Comparison of ENCODE assay signal across 9 cellular contexts in the genomic region with DNA sequence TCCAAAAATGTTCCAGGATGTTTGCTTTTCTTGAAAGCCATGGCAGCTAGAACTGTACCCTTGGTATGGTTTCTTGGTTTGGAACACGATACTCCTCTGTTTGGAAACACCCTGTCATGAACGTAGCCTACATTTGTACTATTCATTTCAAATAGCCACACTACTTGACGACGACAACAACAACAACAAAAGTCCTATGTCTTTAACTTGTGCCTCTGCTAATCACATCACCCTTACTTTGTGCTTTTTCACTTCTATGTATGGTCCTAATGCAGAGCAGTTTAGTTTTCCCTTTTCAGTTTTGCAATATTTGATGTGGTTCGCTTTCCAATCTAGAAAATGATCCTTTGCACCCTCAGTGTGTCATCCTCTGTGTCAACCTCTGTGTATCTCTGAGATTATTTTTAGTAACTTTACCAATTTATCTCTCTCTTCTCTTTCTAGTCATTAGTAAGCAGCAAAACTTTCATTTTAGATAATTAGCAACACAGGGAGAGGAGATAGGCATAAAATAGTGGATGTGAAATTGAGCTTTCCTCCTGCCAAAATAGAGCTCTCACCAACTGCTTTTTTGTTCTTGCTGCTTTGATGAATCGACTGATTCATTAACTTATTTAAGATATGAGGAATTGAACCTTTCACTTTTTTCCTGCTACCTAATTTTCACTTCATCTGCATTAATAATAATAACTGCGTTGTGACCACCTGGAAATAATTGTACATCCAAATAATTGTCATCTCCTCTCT. TPM values are rescaled to one million over a fixed set of nuclear protein-coding genes. Genes with fewer than 3 reads are reported as not detected.
DNase-seq lines count a peak whose midpoint lies in the region; ATAC-seq, FAIRE-seq and TF ChIP-seq lines count a peak whose summit lies in the region.
"Had no signal": no experiment of that assay in that cellular context is flagged by ENCODE, and none has a peak within 500 bp of the region (broad histone marks: within the 10 kb centered on the region; RNA-seq: fewer than 3 reads in every experiment).

No MANE protein-coding gene starts in this region.

- H4K20me1 ChIP-seq in keratinocyte (ENCODE audit: control insufficient read depth, extremely low read depth, insufficient read depth, low read length), result no peaks in the 10 kb centered on the region

- no peaks in the 10 kb centered on the region for H3K79me2 ChIP-seq in keratinocyte (ENCODE audit: control insufficient read depth, insufficient read depth, low read length)

- intact Hi-C loops in testis (cut with DNase I; ENCODE audit: low total_unique reads), result no loop called here
- intact Hi-C loops in Calu3 (cut with micrococcal nuclease; ENCODE audit: unreplicated experiment), result no loop called here

- H3K36me3 ChIP-seq in keratinocyte (ENCODE audit: control insufficient read depth in 2 of 2, extremely low read depth in 1 of 2, insufficient read depth in 2 of 2, low read length in 2 of 2) (no peaks in the 10 kb centered on the region), testis (ENCODE audit: low read depth, missing control alignments) (no peaks in the 10 kb centered on the region)

- no peaks in the 10 kb centered on the region for H3K9me3 ChIP-seq in keratinocyte (ENCODE audit: control insufficient read depth, low read depth, low read length)
- no peaks in the 10 kb centered on the region for H3K9me3 ChIP-seq in testis

- WGBS in testis, 2 donors, result 91 to 92% methylated on average over 7 of the region's 7 CpGs

- no peaks in the 10 kb centered on the region for H3K27me3 Mint-ChIP-seq in Calu3 (ENCODE audit: unreplicated experiment)

- CTCF ChIA-PET in Calu3 (lab: Charles Lee), result no interaction called here

- no peak for TF ChIP-seq POLR2A in testis (IDR thresholded peaks at IDR 0.05)

- peaks cover 9% of the 10 kb centered on the region for H3K9me3 Mint-ChIP-seq in Calu3 (ENCODE audit: low read depth, unreplicated experiment)

- no peaks in the 10 kb centered on the region for H3K9me1 ChIP-seq in keratinocyte (ENCODE audit: control insufficient read depth, extremely low read depth, insufficient read depth, low read length)

- H3K36me3 Mint-ChIP-seq in Calu3 (ENCODE audit: insufficient read depth, unreplicated experiment), result no peaks in the 10 kb centered on the region
- H3K36me3 Mint-ChIP-seq: natural killer cell treated with Interleukin-12 subunit alpha and Interleukin-12 subunit beta and Interleukin-15 and Interleukin-18, amount 100 ng/mL, for 72 hours had no signal

- H3K9ac ChIP-seq in keratinocyte (ENCODE audit: control insufficient read depth, extremely low read depth, insufficient read depth, low read length), result no peak overlapping the region

- TF ChIP-seq CTCF in keratinocyte (optimal IDR thresholded peaks at IDR 0.05 in 1 of 3, IDR thresholded peaks at IDR 0.05 in 1 of 3, conservative IDR thresholded peaks at IDR 0.05 in 1 of 3; ENCODE audit: extremely low read depth in 1 of 3, insufficient read depth in 2 of 3, low read length in 3 of 3), result no peak
- TF ChIP-seq CTCF in testis (IDR thresholded peaks at IDR 0.05), result no peak
- TF ChIP-seq CTCF in Calu3 (IDR thresholded peaks at IDR 0.05; ENCODE audit: unreplicated experiment), result no peak

- no peak overlapping the region for H3K4me2 ChIP-seq in keratinocyte (ENCODE audit: control insufficient read depth, extremely low read depth, insufficient read depth, low read depth, low read length)

- no peak overlapping the region for H3K27ac Mint-ChIP-seq in Calu3 (ENCODE audit: unreplicated experiment)
- H3K27ac Mint-ChIP-seq: natural killer cell treated with Interleukin-12 subunit alpha and Interleukin-12 subunit beta and Interleukin-15 and Interleukin-18, amount 100 ng/mL, for 72 hours had no signal

- DNase-seq in keratinocyte (ENCODE audit: low read depth, low spot score) (no peak), ureter (ENCODE audit: low spot score) (no peak), testis (no peak), Calu3 (no peak)
- DNase-seq: NCI-H146 had no signal

- H3K27me3 ChIP-seq in keratinocyte (ENCODE audit: control insufficient read depth, extremely low read depth, insufficient read depth, low read length) (no peaks in the 10 kb centered on the region), testis (no peaks in the 10 kb centered on the region)

- ATAC-seq in GM18867 (IDR thresholded peaks at IDR 0.05; ENCODE audit: unreplicated experiment) (peak; percentile 77), GM21515 (IDR thresholded peaks at IDR 0.05; ENCODE audit: unreplicated experiment) (peak; percentile 78), HG03159 (IDR thresholded peaks at IDR 0.05; ENCODE audit: unreplicated experiment) (peak; percentile 60)
- ATAC-seq: natural killer cell treated with Interleukin-12 subunit alpha and Interleukin-12 subunit beta and Interleukin-15 and Interleukin-18, amount 100 ng/mL, for 72 hours had no signal

- peak overlapping the region; percentile 88 for H3K27ac ChIP-seq in keratinocyte (ENCODE audit: control insufficient read depth, insufficient read depth, low read length)
- H3K27ac ChIP-seq in testis, result no peak overlapping the region

- peak; percentile 73 for FAIRE-seq in keratinocyte (lab: Jason Lieb, UNC)

- peak overlapping the region; percentile 50 for H2AFZ ChIP-seq in keratinocyte (ENCODE audit: control insufficient read depth, low read length)

- dilution Hi-C loops in keratinocyte (cut with MboI; ENCODE audit: extremely low pct_ligation_motif_present, low sequenced_read_pairs), result no loop called here

- H3K4me3 ChIP-seq in keratinocyte (ENCODE audit: control insufficient read depth in 2 of 3, extremely low read depth in 1 of 3, insufficient read depth in 2 of 3, low read depth in 1 of 3, low read length in 3 of 3), result no peak overlapping the region
- H3K4me3 ChIP-seq in testis, result no peak overlapping the region

- H3K4me1 Mint-ChIP-seq in Calu3 (ENCODE audit: low read depth, unreplicated experiment), result peaks cover 7% of the 10 kb centered on the region

- H3K4me1 ChIP-seq in keratinocyte (ENCODE audit: control insufficient read depth, extremely low read depth, insufficient read depth, low read length), result peaks cover 55% of the 10 kb centered on the region
- H3K4me1 ChIP-seq in testis, result no peaks in the 10 kb centered on the region

- BruUV-seq in Calu3 (replicated peaks; lab: Mats Ljungman, UMichigan), result no TSS peak

- H3K4me3 Mint-ChIP-seq in Calu3 (ENCODE audit: low read depth, unreplicated experiment), result no peak overlapping the region
- H3K4me3 Mint-ChIP-seq: natural killer cell treated with Interleukin-12 subunit alpha and Interleukin-12 subunit beta and Interleukin-15 and Interleukin-18, amount 100 ng/mL, for 72 hours had no signal

RNA-seq across cellular contexts. Expression of a gene that starts 44.1 kb away (rescaled TPM):
- polyA plus RNA-seq in keratinocyte, result 183 to 225 TPM (median 214 TPM) in 3 replicates
- polyA plus RNA-seq in keratinocyte (2011; ENCODE audit: low read depth), result 74.0 TPM
- 147 and 150 TPM in 2 replicates for polyA plus RNA-seq in keratinocyte (2011; cell fraction: cytosol; rRNA removed)
- polyA plus RNA-seq in keratinocyte (2011; cell fraction: nucleus; rRNA removed), result 205 and 240 TPM in 2 replicates
- 79.1 and 146 TPM in 2 replicates for polyA plus RNA-seq in keratinocyte (2012; ENCODE audit: low replicate concordance)
- 366 to 406 TPM (median 369 TPM) in 3 replicates for polyA minus RNA-seq in keratinocyte
- polyA minus RNA-seq in keratinocyte (2011; cell fraction: cytosol; rRNA and poly(A)+ RNA removed), result 257 TPM
- 251 and 386 TPM in 2 replicates for polyA minus RNA-seq in keratinocyte (2011; cell fraction: nucleus; rRNA and poly(A)+ RNA removed)
- 133 TPM for total RNA-seq in ureter
- total RNA-seq in testis, result 10 to 100 TPM in 1 of 2 donors, 1 to 10 TPM in 1; 6.0 to 10.5 TPM
- polyA plus RNA-seq in testis (ENCODE audit: insufficient read depth, low read depth, low replicate concordance), result 5.2 TPM
- 0.12 TPM in 1 of 2 replicates, not detected in the other for total RNA-seq in Calu3 (2022)
- total RNA-seq: natural killer cell treated with Interleukin-12 subunit alpha and Interleukin-12 subunit beta and Interleukin-15 and Interleukin-18, amount 100 ng/mL, for 72 hours had no signal

Comparison
In these comparisons a context has a peak if more than half of its experiments do, and no peak if none do; other contexts are left out.
1. RNA of a gene that starts 44.1 kb away (total RNA-seq): 133 TPM in ureter (single experiment); 6.0 to 10.5 TPM in testis and 0.12 TPM in Calu3; every median in the first group is over 10 times any median in the second.
2. Peak in every context shown above with its lines, with median percentiles within 50 percentile points of each other: ATAC-seq.